8 cellular contexts compared by ENCODE assay signal in the genomic region with DNA sequence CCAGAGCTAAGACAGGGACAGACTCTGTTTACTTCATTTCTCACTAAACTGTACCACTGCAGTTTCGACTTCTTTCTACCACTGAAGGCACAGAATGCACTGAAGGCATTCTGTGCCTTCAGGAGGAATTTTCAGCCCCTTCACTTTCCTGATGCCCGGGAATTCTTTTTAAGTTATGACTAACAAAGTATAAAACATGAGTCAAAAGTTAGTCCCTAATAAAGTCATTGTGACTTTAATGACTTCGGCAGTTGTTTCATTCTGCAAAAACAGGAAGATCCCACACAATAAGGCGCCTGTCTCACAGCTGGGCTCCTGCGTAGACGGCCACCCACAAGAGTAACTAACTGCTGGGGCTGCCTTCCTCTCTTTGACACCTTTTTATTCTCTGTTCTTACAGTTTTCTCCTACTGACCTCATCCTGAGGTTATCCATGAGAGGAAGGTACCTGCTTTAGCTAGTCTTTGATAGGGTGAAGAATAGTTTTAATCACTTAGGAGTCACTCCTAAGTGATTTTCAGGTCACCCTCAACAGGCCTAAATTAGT.
A peak's percentile ranks its signal among the peaks of the same experiment; 100 is the strongest.
DNase-seq lines count a peak whose midpoint lies in the region; ATAC-seq and TF ChIP-seq lines count a peak whose summit lies in the region.

No MANE protein-coding gene starts in this region.

- DNase-seq in MCF 10A (ENCODE audit: unreplicated experiment) (no peak), DMS53 treated with DMSO at 0.1 percent for 48 hours (lab: John Stamatoyannopoulos, UW; ENCODE audit: unreplicated experiment) (no peak), WERI-Rb-1 (no peak), SKM-1 (lab: John Stamatoyannopoulos, UW; ENCODE audit: unreplicated experiment) (no peak)

- H4K20me1 ChIP-seq in OCI-LY1 (ENCODE audit: insufficient read depth, low read length): no peaks in the 10 kb centered on the region

- ATAC-seq in GM18867 (IDR thresholded peaks at IDR 0.05; ENCODE audit: unreplicated experiment) (peak; percentile 68), HG02798 (IDR thresholded peaks at IDR 0.05; ENCODE audit: poor library complexity, unreplicated experiment) (peak; percentile 77)

- no peaks in the 10 kb centered on the region for H3K27me3 Mint-ChIP-seq in MCF 10A (ENCODE audit: insufficient read depth, unreplicated experiment)

- POLR2A ChIA-PET in MCF 10A (lab: Yijun Ruan, JAX): interaction anchor here (0.7 to 2.5 kb wide), 7 partner anchors 8 to 89 kb away, joined by 3 to 16 read pairs (median 4); no protein-coding TSS in a partner anchor

- H3F3A ChIP-seq in OCI-LY1 (ENCODE audit: insufficient read depth, low read length): no peaks in the 10 kb centered on the region

- peak overlapping the region; percentile 62 for H3K9ac ChIP-seq in OCI-LY1 (ENCODE audit: low read length)
- H3K9ac ChIP-seq in mucosa of rectum (ENCODE audit: low read depth in 1 of 2, low read length in 2 of 2): peak overlapping the region; percentile 28 to 36

- peak overlapping the region; percentile 47 for H3K4me3 ChIP-seq in OCI-LY1 (ENCODE audit: low read depth, low read length, poor library complexity, severe bottlenecking)
- H3K4me3 ChIP-seq in mucosa of rectum (ENCODE audit: low read length in 2 of 2): peak overlapping the region; percentile 27 to 29
- no peak overlapping the region for H3K4me3 ChIP-seq in WERI-Rb-1 (ENCODE audit: low read depth, low read length)

- TF ChIP-seq CTCF in OCI-LY1 (IDR thresholded peaks at IDR 0.05; ENCODE audit: low read length): no peak
- no peak for TF ChIP-seq CTCF in MCF 10A (IDR thresholded peaks at IDR 0.05; ENCODE audit: unreplicated experiment)
- no peak for TF ChIP-seq CTCF in WERI-Rb-1 (IDR thresholded peaks at IDR 0.05; ENCODE audit: low read depth, low read length)

- intact Hi-C loops in MCF 10A (cut with micrococcal nuclease): no loop called here

- no peaks in the 10 kb centered on the region for H3K27me3 ChIP-seq in OCI-LY1 (ENCODE audit: insufficient read depth, low read length)
- H3K27me3 ChIP-seq in mucosa of rectum (ENCODE audit: control insufficient read depth in 2 of 2, insufficient read depth in 2 of 2, low read length in 2 of 2): no peaks in the 10 kb centered on the region
- no peaks in the 10 kb centered on the region for H3K27me3 ChIP-seq in WERI-Rb-1 (ENCODE audit: insufficient read depth, low read depth, severe bottlenecking)

- H3K27ac Mint-ChIP-seq in MCF 10A (ENCODE audit: low read depth, unreplicated experiment): peak overlapping the region; percentile 36

- CTCF ChIA-PET in MCF 10A (lab: Yijun Ruan, JAX): interaction anchor here (0.9 to 3.5 kb wide), 6 partner anchors 14 to 96 kb away, joined by 3 to 13 read pairs (median 3); no protein-coding TSS in a partner anchor

- peaks cover 56% of the 10 kb centered on the region for H3K4me1 Mint-ChIP-seq in MCF 10A (ENCODE audit: insufficient read depth, unreplicated experiment)

- no peaks in the 10 kb centered on the region for H3K36me3 Mint-ChIP-seq in MCF 10A (ENCODE audit: insufficient read depth, unreplicated experiment)

- H3K4me3 Mint-ChIP-seq in MCF 10A (ENCODE audit: unreplicated experiment): no peak overlapping the region

- BruUV-seq in MCF 10A (replicated peaks; lab: Mats Ljungman, UMichigan): no TSS peak

- no peaks in the 10 kb centered on the region for H3K9me3 Mint-ChIP-seq in MCF 10A (ENCODE audit: unreplicated experiment)

- peaks cover 68% of the 10 kb centered on the region for H3K79me2 ChIP-seq in OCI-LY1 (ENCODE audit: insufficient read depth, low read length)

- no peaks in the 10 kb centered on the region for H3K9me2 ChIP-seq in OCI-LY1 (ENCODE audit: low read depth, low read length)

- peak overlapping the region; percentile 83 for H3K4me2 ChIP-seq in OCI-LY1 (ENCODE audit: low read length)

- no peak overlapping the region for H2AFZ ChIP-seq in OCI-LY1 (ENCODE audit: low read length)

- no peaks in the 10 kb centered on the region for H3K9me3 ChIP-seq in OCI-LY1 (ENCODE audit: low read length)
- H3K9me3 ChIP-seq in mucosa of rectum (ENCODE audit: control insufficient read depth in 2 of 2, low read length in 2 of 2): no peaks in the 10 kb centered on the region
- peaks cover 2% of the 10 kb centered on the region for H3K9me3 ChIP-seq in WERI-Rb-1 (ENCODE audit: severe bottlenecking)

- H3K36me3 ChIP-seq in OCI-LY1 (ENCODE audit: insufficient read depth, low read length) (peaks cover 3% of the 10 kb centered on the region; the same call in 1 of the 2 replicates), mucosa of rectum (ENCODE audit: control insufficient read depth in 2 of 2, insufficient read depth in 2 of 2, low read length in 2 of 2) (no peaks in the 10 kb centered on the region), WERI-Rb-1 (no peaks in the 10 kb centered on the region)

- H3K27ac ChIP-seq in OCI-LY1 (ENCODE audit: low read depth, low read length, poor library complexity, severe bottlenecking) (peak overlapping the region; percentile 89), mucosa of rectum (ENCODE audit: low read depth in 2 of 2, low read length in 2 of 2) (peak overlapping the region; percentile 69 to 74), WERI-Rb-1 (no peak overlapping the region)

- H3K4me1 ChIP-seq in OCI-LY1 (ENCODE audit: insufficient read depth, low read length, severe bottlenecking) (peaks cover 99% of the 10 kb centered on the region), mucosa of rectum (ENCODE audit: control insufficient read depth in 2 of 2, insufficient read depth in 2 of 2, low read length in 2 of 2) (peaks cover 15 to 23% of the 10 kb centered on the region in 2 donors)
